23 cellular contexts compared by ENCODE assay signal in the genomic region with DNA sequence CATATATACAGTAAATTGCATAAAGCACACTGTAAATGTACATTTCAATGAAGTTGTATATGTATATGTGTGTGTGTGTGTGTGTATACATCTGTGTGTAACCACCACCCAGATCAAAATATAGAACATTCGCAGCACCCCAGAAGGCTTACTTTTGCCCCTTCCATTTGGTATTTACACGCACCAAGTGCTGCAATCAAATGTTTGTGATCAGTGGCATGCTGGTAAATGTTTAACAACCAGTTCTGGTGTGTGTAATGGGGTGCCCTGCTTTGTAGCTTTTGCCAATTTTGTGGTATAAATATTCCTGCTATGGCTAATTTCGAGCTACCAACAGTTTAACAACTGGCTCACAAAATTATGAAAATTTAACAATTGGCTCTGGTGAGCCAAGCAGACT.
DNase-seq lines count a peak whose midpoint lies in the region; ATAC-seq, FAIRE-seq and TF ChIP-seq lines count a peak whose summit lies in the region.
"Had no signal": no experiment of that assay in that cellular context is flagged by ENCODE, and none has a peak within 500 bp of the region (broad histone marks: within the 10 kb centered on the region; RNA-seq: fewer than 3 reads in every experiment).

No MANE protein-coding gene starts in this region.

- H3K4me3 ChIP-seq in colonic mucosa, result no peak overlapping the region
- H3K4me3 ChIP-seq in small intestine (ENCODE audit: low read depth in 1 of 2, low read length in 2 of 2), result no peak overlapping the region
- H3K4me3 ChIP-seq: adrenal gland, dorsolateral prefrontal cortex, SJSA1, suprapubic skin had no signal

- H3K9ac ChIP-seq in colonic mucosa (ENCODE audit: low read depth in 2 of 2, low read length in 2 of 2), result no peak overlapping the region

- no peaks in the 10 kb centered on the region for H3K27me3 ChIP-seq in colonic mucosa
- H3K27me3 ChIP-seq in small intestine (ENCODE audit: control insufficient read depth in 2 of 2, insufficient read depth in 2 of 2, low read length in 2 of 2), result no peaks in the 10 kb centered on the region
- H3K27me3 ChIP-seq: SJSA1, suprapubic skin had no signal

- intact Hi-C loops in colonic mucosa (cut with DNase I), result no loop called here

- peaks cover 27% of the 10 kb centered on the region for H3K4me1 Mint-ChIP-seq in mesothelial cell of epicardium

- H3K4me1 ChIP-seq in colonic mucosa (no peaks in the 10 kb centered on the region), small intestine (ENCODE audit: control insufficient read depth in 2 of 2, insufficient read depth in 1 of 2, low read depth in 1 of 2, low read length in 1 of 2) (peaks cover 0 to 2% of the 10 kb centered on the region in 2 donors)
- H3K4me1 ChIP-seq: adrenal gland had no signal

- H3K27ac ChIP-seq in colonic mucosa (no peak overlapping the region), small intestine (ENCODE audit: low read depth in 1 of 2, low read length in 1 of 2) (no peak overlapping the region)
- H3K27ac ChIP-seq: adrenal gland, dorsolateral prefrontal cortex, suprapubic skin, VCaP had no signal

- TF ChIP-seq CTCF in colonic mucosa (IDR thresholded peaks at IDR 0.05) (no peak), mesothelial cell of epicardium (IDR thresholded peaks at IDR 0.05; ENCODE audit: unreplicated experiment) (no peak)

- H3K27ac Mint-ChIP-seq in mesothelial cell of epicardium, result peak overlapping the region; percentile 92
- H3K27ac Mint-ChIP-seq: CD4-positive, CD25-positive, alpha-beta regulatory T cell had no signal

- H3K27me3 Mint-ChIP-seq in mesothelial cell of epicardium (ENCODE audit: low read depth), result no peaks in the 10 kb centered on the region

- peaks cover 14% of the 10 kb centered on the region for H3K9me3 Mint-ChIP-seq in mesothelial cell of epicardium

- 20 to 64% (median 36%) methylated on average over 3 of the region's 3 CpGs for WGBS in small intestine, 3 donors

- H3K36me3 ChIP-seq in colonic mucosa (no peaks in the 10 kb centered on the region), small intestine (ENCODE audit: control insufficient read depth in 2 of 2, insufficient read depth in 2 of 2, low read length in 2 of 2) (no peaks in the 10 kb centered on the region)
- H3K36me3 ChIP-seq: adrenal gland, SJSA1, suprapubic skin had no signal

- FAIRE-seq in small intestine (lab: Jason Lieb, UNC), result no peak

- no peaks in the 10 kb centered on the region for H3K9me3 ChIP-seq in colonic mucosa
- H3K9me3 ChIP-seq in small intestine (ENCODE audit: control insufficient read depth, low read depth), result no peaks in the 10 kb centered on the region
- H3K9me3 ChIP-seq: adrenal gland, SJSA1, suprapubic skin had no signal

- no peak overlapping the region for H3K4me3 Mint-ChIP-seq in mesothelial cell of epicardium
- H3K4me3 Mint-ChIP-seq: CD4-positive, CD25-positive, alpha-beta regulatory T cell had no signal

- DNase-seq in HT-29 (ENCODE audit: low spot score) (peak; percentile 33), colonic mucosa (peak; percentile 1), mesothelial cell of epicardium (ENCODE audit: low spot score in 2 of 2, unreplicated experiment in 2 of 2) (no peak), small intestine (peak; percentile 47), NCI-H2081 treated with DMSO at 0.1 percent for 48 hours (lab: John Stamatoyannopoulos, UW) (no peak)
- no peak for DNase-seq in stimulated activated naive CD4-positive, alpha-beta T cell treated with Interleukin-2 at 50 U/mL for 16 hours (lab: John Stamatoyannopoulos, UW)
- DNase-seq: activated CD4-positive, alpha-beta T cell treated with anti-CD3 and anti-CD28 coated beads, Interleukin-2, amount 50 U/mL, for 4 hours; activated gamma-delta T cell treated with Interleukin-2 at 50 U/mL for 16 hours; CD4-positive, CD25-positive, alpha-beta regulatory T cell; DMS153; dorsolateral prefrontal cortex; foreskin melanocyte; GF-D8; KG1; midbrain; MV-4-11; NCI-H1694 treated with DMSO at 0.1 percent for 48 hours; retina had no signal

- H3K36me3 Mint-ChIP-seq in mesothelial cell of epicardium, result peaks cover 5% of the 10 kb centered on the region
- H3K36me3 Mint-ChIP-seq: CD4-positive, CD25-positive, alpha-beta regulatory T cell had no signal

- no peak for ATAC-seq in HG03135 (IDR thresholded peaks at IDR 0.05; ENCODE audit: unreplicated experiment)

Comparison
In these comparisons a context has a peak if more than half of its experiments do, and no peak if none do; other contexts are left out.
1. DNase-seq: peak in HT-29 (single experiment), colonic mucosa (single experiment) and small intestine (single experiment); none in mesothelial cell of epicardium (0 of 2), NCI-H2081 treated with DMSO at 0.1 percent for 48 hours (single experiment) and stimulated activated naive CD4-positive, alpha-beta T cell treated with Interleukin-2 at 50 U/mL for 16 hours (single experiment).